11 cellular contexts compared by ENCODE assay signal in genomic region chr6:49937017-49937416, GRCh38. TPM values are rescaled to one million over a fixed set of nuclear protein-coding genes. Genes with fewer than 3 reads are reported as not detected.
"Had no signal": no experiment of that assay in that cellular context is flagged by ENCODE, and none has a peak within 500 bp of the region (broad histone marks: within the 10 kb centered on the region; RNA-seq: fewer than 3 reads in every experiment).

No MANE protein-coding gene starts in this region.

- H3K4me1 ChIP-seq: HAP-1 had no signal

- H3K9ac ChIP-seq: GM23248, KMS-11 had no signal

- H3K36me3 ChIP-seq: HAP-1 had no signal

- H3K27ac ChIP-seq: GM23248, KMS-11 had no signal

- DNase-seq: GM23248, GOT3, H7, HFFc6, KBM-7 had no signal

- H3K4me2 ChIP-seq: KMS-11 had no signal

- H2AFZ ChIP-seq: GM23248 had no signal

- FAIRE-seq: HTR-8/SVneo had no signal

- H3K9me3 ChIP-seq: HAP-1 had no signal

- H3K4me3 ChIP-seq: GM23248, HAP-1 had no signal

- ATAC-seq: HCT116 had no signal

RNA-seq across cellular contexts. Expression of gene DEFB114, which starts 26.9 kb away (rescaled TPM):
- total RNA-seq: GM23248, H4, H7, HFFc6, HT-29 had no signal
- polyA plus RNA-seq: GM23248 had no signal

RNA-seq across cellular contexts. Expression of gene DEFB113, which starts 32.4 kb away (rescaled TPM):
- total RNA-seq: GM23248, H4, H7, HFFc6, HT-29 had no signal
- polyA plus RNA-seq: GM23248 had no signal
